In genomic region chr2:62202729-62203128, GRCh38 we compare ENCODE assay signal across 13 cellular contexts. TPM values are rescaled to one million over a fixed set of nuclear protein-coding genes. Genes with fewer than 3 reads are reported as not detected.
A peak's percentile ranks its signal among the peaks of the same experiment; 100 is the strongest.
DNase-seq lines count a peak whose midpoint lies in the region; ATAC-seq and TF ChIP-seq lines count a peak whose summit lies in the region.
"Had no signal": no experiment of that assay in that cellular context is flagged by ENCODE, and none has a peak within 500 bp of the region (broad histone marks: within the 10 kb centered on the region; RNA-seq: fewer than 3 reads in every experiment).

No MANE protein-coding gene starts in this region.

- DNase-seq in activated T-cell treated with anti-CD3 and anti-CD28 coated beads, Interleukin-2, amount 50 U/mL, for 24 hours: no peak
- no peak for DNase-seq in activated T-cell treated with anti-CD3 and anti-CD28 coated beads for 4 hours
- no peak for DNase-seq in coronary artery (ENCODE audit: low spot score)
- no peak for DNase-seq in stimulated activated naive B cell treated with anti-CD40 and anti-IgM and Interleukin-4, amounts not matched to agents 10 μg/mL and 1 μg/mL and 100 μg/mL, for 72 hours
- no peak for DNase-seq in mucosa of descending colon
- DNase-seq in NCI-H1436 treated with DMSO at 0.1 percent for 48 hours (lab: John Stamatoyannopoulos, UW): no peak
- DNase-seq: activated CD4-positive, alpha-beta T cell treated with anti-CD3 and anti-CD28 coated beads for 4 hours; activated gamma-delta T cell treated with Interleukin-2 at 50 U/mL for 16 hours; hypothalamus; NCI-H2081; testis had no signal

- peaks cover 31% of the 10 kb centered on the region for H3K36me3 ChIP-seq in KOPT-K1 (ENCODE audit: insufficient read depth, low read length)
- H3K36me3 ChIP-seq in mucosa of descending colon (ENCODE audit: low read depth): no peaks in the 10 kb centered on the region

- no peaks in the 10 kb centered on the region for H3K9me3 ChIP-seq in KOPT-K1 (ENCODE audit: insufficient read depth, low read length, poor library complexity, severe bottlenecking)
- H3K9me3 ChIP-seq in mucosa of descending colon: no peaks in the 10 kb centered on the region
- H3K9me3 ChIP-seq: testis had no signal

- H3K4me3 ChIP-seq in coronary artery: peak overlapping the region; percentile 37
- no peak overlapping the region for H3K4me3 ChIP-seq in mucosa of descending colon
- H3K4me3 ChIP-seq: testis had no signal

- no peak for TF ChIP-seq CTCF in coronary artery (IDR thresholded peaks at IDR 0.05)
- no peak for TF ChIP-seq CTCF in mucosa of descending colon (IDR thresholded peaks at IDR 0.05)

- H3K4me3 Mint-ChIP-seq in activated T-cell treated with anti-CD3 and anti-CD28 coated beads, Interleukin-2, amount 50 U/mL, for 24 hours: peak overlapping the region; percentile 7
- peak overlapping the region in 1 of 2 donors; percentile 12 for H3K4me3 Mint-ChIP-seq in stimulated activated naive B cell treated with anti-CD40 and anti-IgM and Interleukin-4, amounts not matched to agents 10 μg/mL and 1 μg/mL and 100 μg/mL, for 72 hours

- peaks cover 37% of the 10 kb centered on the region for H3K36me3 Mint-ChIP-seq in activated T-cell treated with anti-CD3 and anti-CD28 coated beads, Interleukin-2, amount 50 U/mL, for 24 hours (ENCODE audit: low read depth)
- peaks cover 14 to 33% of the 10 kb centered on the region in 2 donors for H3K36me3 Mint-ChIP-seq in stimulated activated naive B cell treated with anti-CD40 and anti-IgM and Interleukin-4, amounts not matched to agents 10 μg/mL and 1 μg/mL and 100 μg/mL, for 72 hours

- intact Hi-C loops in mucosa of descending colon (cut with DNase I, micrococcal nuclease): no loop called here

- ATAC-seq in stimulated activated naive B cell treated with anti-CD40 and anti-IgM and Interleukin-4, amounts not matched to agents 10 μg/mL and 1 μg/mL and 100 μg/mL, for 72 hours (replicated peaks): no peak
- ATAC-seq in mucosa of descending colon (no peak), HG03521 (IDR thresholded peaks at IDR 0.05; ENCODE audit: unreplicated experiment) (no peak)

- peak overlapping the region; percentile 83 for H3K27ac Mint-ChIP-seq in activated T-cell treated with anti-CD3 and anti-CD28 coated beads, Interleukin-2, amount 50 U/mL, for 24 hours
- peak overlapping the region; percentile 34 for H3K27ac Mint-ChIP-seq in stimulated activated naive B cell treated with anti-CD40 and anti-IgM and Interleukin-4, amounts not matched to agents 10 μg/mL and 1 μg/mL and 100 μg/mL, for 72 hours

- H3K9me3 Mint-ChIP-seq in activated T-cell treated with anti-CD3 and anti-CD28 coated beads, Interleukin-2, amount 50 U/mL, for 24 hours: no peaks in the 10 kb centered on the region
- no peaks in the 10 kb centered on the region for H3K9me3 Mint-ChIP-seq in stimulated activated naive B cell treated with anti-CD40 and anti-IgM and Interleukin-4, amounts not matched to agents 10 μg/mL and 1 μg/mL and 100 μg/mL, for 72 hours

- peaks cover 100% of the 10 kb centered on the region for H3K4me1 Mint-ChIP-seq in activated T-cell treated with anti-CD3 and anti-CD28 coated beads, Interleukin-2, amount 50 U/mL, for 24 hours (ENCODE audit: low read depth)
- peaks cover 60 to 93% of the 10 kb centered on the region in 2 donors for H3K4me1 Mint-ChIP-seq in stimulated activated naive B cell treated with anti-CD40 and anti-IgM and Interleukin-4, amounts not matched to agents 10 μg/mL and 1 μg/mL and 100 μg/mL, for 72 hours

- H3K27ac ChIP-seq in KOPT-K1 (ENCODE audit: low read depth, low read length, poor library complexity, severe bottlenecking) (peak overlapping the region; percentile 29), coronary artery (peak overlapping the region; percentile 54 to 85)
- H3K27ac ChIP-seq: testis had no signal

- H3K27me3 Mint-ChIP-seq in activated T-cell treated with anti-CD3 and anti-CD28 coated beads, Interleukin-2, amount 50 U/mL, for 24 hours: no peaks in the 10 kb centered on the region
- H3K27me3 Mint-ChIP-seq in stimulated activated naive B cell treated with anti-CD40 and anti-IgM and Interleukin-4, amounts not matched to agents 10 μg/mL and 1 μg/mL and 100 μg/mL, for 72 hours: no peaks in the 10 kb centered on the region

- H3K4me1 ChIP-seq in mucosa of descending colon (ENCODE audit: low read depth): peaks cover 12% of the 10 kb centered on the region

RNA-seq across cellular contexts. Expression of gene B3GNT2, which starts 6.8 kb away (rescaled TPM):
- total RNA-seq in mucosa of descending colon: 10 to 100 TPM; 27.1 to 44.6 (median 30.0) TPM
